Comparison of ENCODE assay signal across 27 cellular contexts in the genomic region with DNA sequence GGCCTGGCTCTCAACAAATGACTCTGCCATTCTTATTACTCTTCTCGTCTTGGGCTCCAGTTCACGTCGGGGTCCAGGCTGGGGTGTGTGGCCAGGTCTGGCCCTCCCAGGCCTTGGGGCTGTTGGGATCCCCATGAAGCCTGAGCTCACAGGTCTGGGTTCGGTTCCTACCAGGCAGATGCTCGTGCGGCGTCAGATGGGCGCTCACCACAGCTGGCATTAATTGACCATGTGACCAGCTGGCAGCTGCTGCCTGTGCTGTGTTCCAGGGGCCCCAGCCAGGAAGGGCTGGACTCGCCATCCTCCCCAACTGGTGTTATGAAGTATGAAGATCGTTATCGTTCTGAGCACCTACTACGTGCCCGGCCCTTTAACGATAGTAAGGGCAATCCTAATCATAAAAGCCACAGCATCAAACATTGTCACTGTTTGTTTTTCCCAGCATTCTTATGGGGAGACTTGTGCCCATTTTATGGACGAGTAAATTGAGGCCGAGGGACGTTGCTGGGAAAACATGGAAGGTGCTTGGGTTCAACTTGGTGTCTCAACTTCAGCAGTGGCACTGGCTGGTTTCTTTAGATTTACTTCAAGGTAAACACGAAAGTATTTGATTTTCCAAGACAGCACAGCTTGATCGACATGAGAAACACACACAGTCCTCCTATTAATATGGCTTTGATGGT. TPM values are rescaled to one million over a fixed set of nuclear protein-coding genes. Genes with fewer than 3 reads are reported as not detected.
"Had no signal": no experiment of that assay in that cellular context is flagged by ENCODE, and none has a peak within 500 bp of the region (broad histone marks: within the 10 kb centered on the region; RNA-seq: fewer than 3 reads in every experiment).

No MANE protein-coding gene starts in this region.

- H3K9me3 Mint-ChIP-seq: activated CD4-positive, alpha-beta T cell treated with anti-CD3 and anti-CD28 coated beads, Interleukin-2, amount 10 ng/mL, durations not matched to agents 7 days and 5 days; activated naive CD4-positive, alpha-beta T cell treated with anti-CD3 and anti-CD28 coated beads for 36 hours; activated T-cell treated with anti-CD3 and anti-CD28 coated beads, Interleukin-2, amount 50 U/mL, for 24 hours; activated T-helper 2 cell treated with anti-CD3 and anti-CD28 coated beads, Interferon-gamma antibody, Interleukin-2, Interleukin-4, amounts not matched to agents 10 μg/mL and 5 μg/mL and 100 μg/mL, durations not matched to agents 14 hours and 24 hours and 36 hours; central memory CD8-positive, alpha-beta T cell; natural killer cell; stimulated activated naive CD8-positive, alpha-beta T cell treated with anti-CD3 and anti-CD28 coated beads, Interleukin-15, amount 100 ng/mL, for 72 hours; T-cell had no signal

- H3K27me3 ChIP-seq: upper lobe of left lung had no signal

- H3K27ac ChIP-seq: brain microvascular endothelial cell, gastroesophageal sphincter, heart right ventricle, lower lobe of right lung, parathyroid adenoma, upper lobe of left lung had no signal

- H3K4me1 Mint-ChIP-seq: activated CD4-positive, alpha-beta T cell treated with anti-CD3 and anti-CD28 coated beads, Interleukin-2, amount 10 ng/mL, durations not matched to agents 7 days and 5 days; central memory CD8-positive, alpha-beta T cell; immature natural killer cell; natural killer cell; stimulated activated naive CD8-positive, alpha-beta T cell treated with anti-CD3 and anti-CD28 coated beads, Interleukin-15, amount 100 ng/mL, for 72 hours; T-cell had no signal

- H3K36me3 Mint-ChIP-seq: immature natural killer cell, natural killer cell, T-cell had no signal

- H2AFZ ChIP-seq: parathyroid adenoma had no signal

- H3K79me2 ChIP-seq: parathyroid adenoma had no signal

- ATAC-seq: activated CD8-positive, alpha-beta T cell treated with anti-CD3 and anti-CD28 coated beads, Interleukin-2, amount 10 ng/mL, durations not matched to agents 7 days and 5 days; esophagus mucosa; gastroesophageal sphincter; heart right ventricle; left cardiac atrium; lower lobe of right lung; natural killer cell; stimulated activated naive CD8-positive, alpha-beta T cell treated with anti-CD3 and anti-CD28 coated beads, Interleukin-15, amount 100 ng/mL, for 72 hours; T-cell had no signal

- DNase-seq: activated CD4-positive, alpha-beta T cell treated with anti-CD3 and anti-CD28 coated beads, Interleukin-2, amount 10 ng/mL, durations not matched to agents 7 days and 5 days; activated CD4-positive, CD25-positive, alpha-beta regulatory T cell; activated CD8-positive, alpha-beta T cell treated with anti-CD3 and anti-CD28 coated beads, Interleukin-2, amount 10 ng/mL, durations not matched to agents 7 days and 5 days; activated naive CD4-positive, alpha-beta T cell treated with anti-CD3 and anti-CD28 coated beads for 36 hours; activated T-cell treated with anti-CD3 and anti-CD28 coated beads, Interleukin-2, amount 50 U/mL, for 24 hours; anterior cingulate cortex; brain microvascular endothelial cell; cortex of kidney; effector CD4-positive, alpha-beta T cell; heart right ventricle; immature natural killer cell; left cardiac atrium; lower lobe of right lung; natural killer cell; SK-N-SH; stimulated activated CD4-positive, alpha-beta T cell treated with anti-CD3 and anti-CD28 coated beads, Interleukin-2, amount 100 ng/mL, for 24 hours; stimulated activated naive CD8-positive, alpha-beta T cell treated with anti-CD3 and anti-CD28 coated beads, Interleukin-15, amount 100 ng/mL, for 72 hours; T-cell; T-helper 9 cell had no signal

- H3K9me3 ChIP-seq: gastroesophageal sphincter, heart right ventricle, lower lobe of right lung, SK-N-SH, upper lobe of left lung had no signal

- H3K9ac ChIP-seq: parathyroid adenoma, SK-N-SH had no signal

- H3K4me2 ChIP-seq: SK-N-SH had no signal

- H3K4me1 ChIP-seq: gastroesophageal sphincter, parathyroid adenoma, upper lobe of left lung had no signal

- H3K4me3 Mint-ChIP-seq: activated CD4-positive, alpha-beta T cell treated with anti-CD3 and anti-CD28 coated beads, Interleukin-2, amount 10 ng/mL, durations not matched to agents 7 days and 5 days; activated CD8-positive, alpha-beta T cell treated with anti-CD3 and anti-CD28 coated beads, Interleukin-2, amount 10 ng/mL, durations not matched to agents 7 days and 5 days; activated naive CD4-positive, alpha-beta T cell treated with anti-CD3 and anti-CD28 coated beads for 36 hours; activated T-cell treated with anti-CD3 and anti-CD28 coated beads, Interleukin-2, amount 50 U/mL, for 24 hours; central memory CD8-positive, alpha-beta T cell; immature natural killer cell; natural killer cell; stimulated activated naive CD8-positive, alpha-beta T cell treated with anti-CD3 and anti-CD28 coated beads, Interleukin-15, amount 100 ng/mL, for 72 hours; T-cell had no signal

- H3K36me3 ChIP-seq: brain microvascular endothelial cell, gastroesophageal sphincter, heart right ventricle, lower lobe of right lung, upper lobe of left lung had no signal

- H3K27ac Mint-ChIP-seq: activated CD4-positive, alpha-beta T cell treated with anti-CD3 and anti-CD28 coated beads, Interleukin-2, amount 10 ng/mL, durations not matched to agents 7 days and 5 days; activated CD8-positive, alpha-beta T cell treated with anti-CD3 and anti-CD28 coated beads, Interleukin-2, amount 10 ng/mL, durations not matched to agents 7 days and 5 days; activated naive CD4-positive, alpha-beta T cell treated with anti-CD3 and anti-CD28 coated beads for 36 hours; activated T-cell treated with anti-CD3 and anti-CD28 coated beads, Interleukin-2, amount 50 U/mL, for 24 hours; activated T-helper 2 cell treated with anti-CD3 and anti-CD28 coated beads, Interferon-gamma antibody, Interleukin-2, Interleukin-4, amounts not matched to agents 10 μg/mL and 5 μg/mL and 100 μg/mL, durations not matched to agents 14 hours and 24 hours and 36 hours; immature natural killer cell; natural killer cell; T-cell had no signal

- H3K4me3 ChIP-seq: gastroesophageal sphincter, heart right ventricle, lower lobe of right lung, upper lobe of left lung had no signal

RNA-seq across cellular contexts. Expression of a gene that starts 26.8 kb away (rescaled TPM):
- total RNA-seq: activated CD4-positive, alpha-beta T cell treated with anti-CD3 and anti-CD28 coated beads, Interleukin-2, amount 10 ng/mL, durations not matched to agents 7 days and 5 days; activated CD8-positive, alpha-beta T cell treated with anti-CD3 and anti-CD28 coated beads, Interleukin-2, amount 10 ng/mL, durations not matched to agents 7 days and 5 days; activated naive CD4-positive, alpha-beta T cell treated with anti-CD3 and anti-CD28 coated beads for 36 hours; activated T-helper 2 cell treated with anti-CD3 and anti-CD28 coated beads, Interferon-gamma antibody, Interleukin-2, Interleukin-4, amounts not matched to agents 10 μg/mL and 5 μg/mL and 100 μg/mL, durations not matched to agents 14 hours and 24 hours and 36 hours; esophagus mucosa; gastroesophageal sphincter; heart right ventricle; left cardiac atrium; lower lobe of right lung; natural killer cell; renal cortical epithelial cell; skeletal muscle tissue; T-cell; upper lobe of left lung had no signal
- polyA plus RNA-seq: heart right ventricle, immature natural killer cell, SK-N-SH had no signal
